ENCODE assay signal across 9 cellular contexts in the genomic region with DNA sequence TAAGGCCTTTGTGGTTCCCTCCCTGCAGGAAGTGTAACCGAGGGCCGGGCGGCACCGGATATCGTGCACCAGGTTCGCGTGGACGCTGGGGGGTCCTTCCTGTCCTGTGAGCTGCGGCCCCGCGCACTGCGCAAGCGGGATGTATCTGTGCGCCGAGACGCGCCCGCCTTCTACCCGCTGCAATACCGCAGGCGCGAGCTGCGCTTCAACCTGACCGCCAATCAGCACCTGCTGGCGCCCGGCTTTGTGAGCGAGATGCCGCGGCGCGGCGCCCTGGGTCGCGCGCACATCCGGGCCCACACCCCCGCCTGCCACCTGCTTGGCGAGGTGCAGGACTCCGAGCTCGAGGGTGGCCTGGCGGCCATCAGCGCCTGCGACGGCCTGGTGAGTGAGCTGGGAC. TPM values are rescaled to one million over a fixed set of nuclear protein-coding genes. Genes with fewer than 3 reads are reported as not detected.
A peak's percentile ranks its signal among the peaks of the same experiment; 100 is the strongest.
DNase-seq lines count a peak whose midpoint lies in the region; ATAC-seq and TF ChIP-seq lines count a peak whose summit lies in the region.
"Had no signal": no experiment of that assay in that cellular context is flagged by ENCODE, and none has a peak within 500 bp of the region (broad histone marks: within the 10 kb centered on the region; RNA-seq: fewer than 3 reads in every experiment).

No MANE protein-coding gene starts in this region.

- 97% methylated on average over 44 of the region's 44 CpGs for WGBS in hepatocyte (ENCODE audit: low lambda C conversion rate, missing lambda C conversion rate)

- H3K4me3 ChIP-seq in hepatocyte, result no peak overlapping the region

- H2AFZ ChIP-seq in hepatocyte, result no peak overlapping the region

- no peaks in the 10 kb centered on the region for H3K4me1 ChIP-seq in hepatocyte (ENCODE audit: insufficient read depth)

- H3K79me2 ChIP-seq in hepatocyte, result no peaks in the 10 kb centered on the region

- H4K20me1 ChIP-seq in hepatocyte (ENCODE audit: insufficient read depth, poor library complexity, severe bottlenecking), result no peaks in the 10 kb centered on the region

- H3K36me3 ChIP-seq in hepatocyte (replicated peaks; ENCODE audit: insufficient read depth, low read depth), result no peaks in the 10 kb centered on the region

- no peaks in the 10 kb centered on the region for H3K9me3 ChIP-seq in hepatocyte (ENCODE audit: low read depth)

- no peak overlapping the region for H3K27ac ChIP-seq in hepatocyte
- H3K27ac ChIP-seq: skin epidermis had no signal

- DNase-seq in RPMI8226, result peak; percentile 43
- DNase-seq in activated T-helper 1 cell treated with anti-CD3 and anti-CD28 coated beads, Interleukin-2, amount 50 U/mL, for 16 hours (ENCODE audit: low read depth in 1 of 2, low spot score in 1 of 2), result peak; percentile 26 to 33
- peak in 1 of 2 donors; percentile 39 for DNase-seq in left colon
- peak; percentile 4 to 9 for DNase-seq in stimulated activated CD8-positive, alpha-beta memory T cell treated with anti-CD3 and anti-CD28 coated beads, Interleukin-4, amount 100 ng/mL, for 1 hour (ENCODE audit: low read depth in 2 of 2, low spot score in 1 of 2)
- DNase-seq in NCI-H1105 (lab: John Stamatoyannopoulos, UW), result no peak
- no peak for DNase-seq in C1 segment of cervical spinal cord (lab: John Stamatoyannopoulos, UW)
- DNase-seq in hepatocyte (ENCODE audit: low spot score), result no peak

- no peak overlapping the region for H3K4me2 ChIP-seq in hepatocyte

- intact Hi-C loops in left colon (cut with DNase I, micrococcal nuclease), result no loop called here

- TF ChIP-seq CTCF in hepatocyte (IDR thresholded peaks at IDR 0.05; ENCODE audit: poor library complexity), result no peak

- no peaks in the 10 kb centered on the region for H3K9me2 ChIP-seq in hepatocyte (replicated peaks; ENCODE audit: insufficient read depth)

- ATAC-seq in left colon (peak; percentile 62), GM19328 (IDR thresholded peaks at IDR 0.05; ENCODE audit: unreplicated experiment) (no peak)

- H3K27me3 ChIP-seq in hepatocyte, result no peaks in the 10 kb centered on the region

RNA-seq across cellular contexts. Expression of gene SAXO2, which starts 35.9 kb away (rescaled TPM):
- total RNA-seq in left colon, result 1 to 10 TPM; 1.5 to 8.5 TPM
- total RNA-seq in hepatocyte, result 0.64 and 2.3 TPM in 2 replicates
- polyA plus RNA-seq in hepatocyte, result 1.5 and 2.0 TPM in 2 replicates

RNA-seq across cellular contexts. Expression of gene EFL1, which starts 36.0 kb away (rescaled TPM):
- total RNA-seq in left colon, result 10 to 100 TPM; 32.2 to 48.0 TPM
- total RNA-seq in hepatocyte, result 17.5 and 19.0 TPM in 2 replicates
- polyA plus RNA-seq in hepatocyte, result 9.7 and 11.6 TPM in 2 replicates

RNA-seq across cellular contexts. Expression of gene GOLGA6L10, which starts 50.8 kb away (rescaled TPM):
- 1 to 10 TPM in 1 of 2 donors, under 1 TPM in 1; 0.17 to 2.0 TPM for total RNA-seq in left colon
- total RNA-seq in hepatocyte, result 0.28 and 1.3 TPM in 2 replicates
- 0.65 and 1.0 TPM in 2 replicates for polyA plus RNA-seq in hepatocyte

Comparison
In these comparisons a context has a peak if more than half of its experiments do, and no peak if none do; other contexts are left out.
1. DNase-seq: peak in RPMI8226 (single experiment), activated T-helper 1 cell treated with anti-CD3 and anti-CD28 coated beads, Interleukin-2, amount 50 U/mL, for 16 hours (2 of 2) and stimulated activated CD8-positive, alpha-beta memory T cell treated with anti-CD3 and anti-CD28 coated beads, Interleukin-4, amount 100 ng/mL, for 1 hour (2 of 2); none in NCI-H1105 (single experiment), C1 segment of cervical spinal cord (0 of 14) and hepatocyte (single experiment).